Comparison of ENCODE assay signal across 9 cellular contexts in the genomic region with DNA sequence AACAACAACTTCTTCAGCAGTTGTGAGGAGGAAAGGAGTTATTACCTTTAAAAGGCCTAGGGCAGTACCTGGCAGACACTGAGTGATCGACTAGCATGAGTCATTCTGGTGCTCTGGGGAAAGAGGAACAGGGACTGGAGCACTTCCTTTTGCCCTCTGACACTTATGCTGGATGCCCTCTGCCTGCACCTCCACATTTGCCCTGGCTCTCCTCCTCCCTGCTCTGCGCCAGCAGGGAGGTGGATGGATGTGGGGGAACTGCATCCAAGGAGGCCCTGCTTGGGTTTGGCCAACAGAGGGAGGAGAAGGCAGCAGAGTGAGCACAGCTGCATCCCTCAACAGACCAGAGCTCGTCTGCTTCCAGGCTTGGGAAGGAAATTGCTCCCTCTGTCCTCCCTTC.
DNase-seq lines count a peak whose midpoint lies in the region; ATAC-seq, FAIRE-seq and TF ChIP-seq lines count a peak whose summit lies in the region.
"Had no signal": no experiment of that assay in that cellular context is flagged by ENCODE, and none has a peak within 500 bp of the region (broad histone marks: within the 10 kb centered on the region; RNA-seq: fewer than 3 reads in every experiment).

No MANE protein-coding gene starts in this region.

- ATAC-seq in GM21390 (IDR thresholded peaks at IDR 0.05; ENCODE audit: unreplicated experiment) (peak; percentile 65), pancreas (peak in 3 of 4 donors; percentile 54 to 72 (median 67)), psoas muscle (no peak)

- DNase-seq in Karpas-422 (peak; percentile 66), cardiac fibroblast (ENCODE audit: low read depth in 2 of 2) (peak; percentile 9 to 49), pancreas (no peak), NCI-H2171 (lab: John Stamatoyannopoulos, UW) (no peak), psoas muscle (no peak), NCI-H748 treated with DMSO at 0.1 percent for 48 hours (lab: John Stamatoyannopoulos, UW) (no peak)
- no peak for DNase-seq in activated naive CD4-positive, alpha-beta T cell treated with anti-CD3 and anti-CD28 coated beads for 36 hours
- DNase-seq: stimulated activated CD4-positive, alpha-beta T cell treated with anti-CD3 and anti-CD28 coated beads, Interleukin-2, amount 100 ng/mL, for 24 hours had no signal

- H3K27me3 ChIP-seq in Karpas-422 (ENCODE audit: low read length) (no peaks in the 10 kb centered on the region), pancreas (no peaks in the 10 kb centered on the region), psoas muscle (ENCODE audit: insufficient read depth in 3 of 3, low read length in 2 of 3) (no peaks in the 10 kb centered on the region)

- CTCF ChIA-PET in activated naive CD4-positive, alpha-beta T cell treated with anti-CD3 and anti-CD28 coated beads for 36 hours (lab: Charles Lee), result no interaction called here

- H3K4me1 Mint-ChIP-seq in activated naive CD4-positive, alpha-beta T cell treated with anti-CD3 and anti-CD28 coated beads for 36 hours (ENCODE audit: low read depth), result no peaks in the 10 kb centered on the region

- H3K9me2 ChIP-seq in Karpas-422 (replicated peaks; ENCODE audit: insufficient read depth, low read length), result no peaks in the 10 kb centered on the region

- peaks cover 1% of the 10 kb centered on the region for H3K27me3 Mint-ChIP-seq in activated naive CD4-positive, alpha-beta T cell treated with anti-CD3 and anti-CD28 coated beads for 36 hours (ENCODE audit: low read depth)

- H3K4me2 ChIP-seq in Karpas-422 (ENCODE audit: low read depth, low read length, poor library complexity, severe bottlenecking), result no peak overlapping the region

- H3K4me3 Mint-ChIP-seq in activated naive CD4-positive, alpha-beta T cell treated with anti-CD3 and anti-CD28 coated beads for 36 hours, result no peak overlapping the region

- FAIRE-seq in pancreas (lab: Jason Lieb, UNC), result no peak

- 72 to 82% methylated on average over 3 of the region's 3 CpGs for WGBS in pancreas, 2 donors
- WGBS in psoas muscle, 3 donors, result 61 to 82% (median 73%) methylated on average over 2 to 3 of the region's 3 CpGs

- no peak overlapping the region for H3K4me3 ChIP-seq in Karpas-422 (ENCODE audit: low read length)
- H3K4me3 ChIP-seq in cardiac fibroblast (replicated peaks in 1 of 2; ENCODE audit: low read depth in 2 of 2, low read length in 2 of 2), result no peak overlapping the region
- no peak overlapping the region for H3K4me3 ChIP-seq in pancreas
- no peak overlapping the region for H3K4me3 ChIP-seq in psoas muscle

- H3K79me2 ChIP-seq in Karpas-422 (ENCODE audit: low read length), result no peaks in the 10 kb centered on the region

- no peaks in the 10 kb centered on the region for H3K36me3 Mint-ChIP-seq in activated naive CD4-positive, alpha-beta T cell treated with anti-CD3 and anti-CD28 coated beads for 36 hours (ENCODE audit: low read depth)

- H3K27ac ChIP-seq in Karpas-422 (ENCODE audit: low read length), result no peak overlapping the region
- no peak overlapping the region for H3K27ac ChIP-seq in pancreas
- no peak overlapping the region for H3K27ac ChIP-seq in psoas muscle

- H3K9me3 ChIP-seq in Karpas-422 (ENCODE audit: low read length) (no peaks in the 10 kb centered on the region), pancreas (no peaks in the 10 kb centered on the region), psoas muscle (no peaks in the 10 kb centered on the region)

- no peak overlapping the region for H2AFZ ChIP-seq in Karpas-422 (ENCODE audit: low read length)

- H3K9ac ChIP-seq in Karpas-422 (ENCODE audit: low read length), result no peak overlapping the region

- H3K4me1 ChIP-seq in Karpas-422 (ENCODE audit: low read length), result peaks cover 7% of the 10 kb centered on the region
- no peaks in the 10 kb centered on the region for H3K4me1 ChIP-seq in pancreas
- no peaks in the 10 kb centered on the region for H3K4me1 ChIP-seq in psoas muscle

- TF ChIP-seq CTCF in cardiac fibroblast (IDR thresholded peaks at IDR 0.05; ENCODE audit: low read depth, low read length) (no peak), pancreas (IDR thresholded peaks at IDR 0.05) (no peak), psoas muscle (IDR thresholded peaks at IDR 0.05) (no peak)

- H3K27ac Mint-ChIP-seq in activated naive CD4-positive, alpha-beta T cell treated with anti-CD3 and anti-CD28 coated beads for 36 hours, result no peak overlapping the region

- H4K20me1 ChIP-seq in Karpas-422 (ENCODE audit: insufficient read depth, low read depth, low read length), result no peaks in the 10 kb centered on the region

- intact Hi-C loops in pancreas (cut with DNase I) (no loop called here), psoas muscle (cut with DNase I) (no loop called here)
- intact Hi-C loops in activated naive CD4-positive, alpha-beta T cell treated with anti-CD3 and anti-CD28 coated beads for 36 hours (cut with micrococcal nuclease), result no loop called here

- H3K9me3 Mint-ChIP-seq in activated naive CD4-positive, alpha-beta T cell treated with anti-CD3 and anti-CD28 coated beads for 36 hours, result no peaks in the 10 kb centered on the region

- no peaks in the 10 kb centered on the region for H3K36me3 ChIP-seq in Karpas-422 (ENCODE audit: insufficient read depth, low read length)
- H3K36me3 ChIP-seq in pancreas, result no peaks in the 10 kb centered on the region
- no peaks in the 10 kb centered on the region for H3K36me3 ChIP-seq in psoas muscle (ENCODE audit: insufficient read depth in 1 of 2, low read depth in 1 of 2)

Comparison
In these comparisons a context has a peak if more than half of its experiments do, and no peak if none do; other contexts are left out.
1. ATAC-seq: peak in GM21390 (single experiment) and pancreas (3 of 4); none in psoas muscle (0 of 4).
2. DNase-seq: peak in Karpas-422 (single experiment) and cardiac fibroblast (2 of 2); none in pancreas (0 of 6), activated naive CD4-positive, alpha-beta T cell treated with anti-CD3 and anti-CD28 coated beads for 36 hours (single experiment), NCI-H2171 (single experiment), psoas muscle (0 of 2) and NCI-H748 treated with DMSO at 0.1 percent for 48 hours (single experiment).